Comparison of ENCODE assay signal across 8 cellular contexts in genomic region chr21:37435120-37435519, GRCh38.
DNase-seq lines count a peak whose midpoint lies in the region; ATAC-seq, FAIRE-seq and TF ChIP-seq lines count a peak whose summit lies in the region.

No MANE protein-coding gene starts in this region.

- no peak overlapping the region for H3K4me3 Mint-ChIP-seq in Calu3 (ENCODE audit: low read depth, unreplicated experiment)

- H3K27ac Mint-ChIP-seq in Calu3 (ENCODE audit: unreplicated experiment) = no peak overlapping the region

- no peak overlapping the region for H3K27ac ChIP-seq in RWPE2 (ENCODE audit: poor library complexity, severe bottlenecking)
- H3K27ac ChIP-seq in iPS DF 6.9 (ENCODE audit: low read length) = no peak overlapping the region
- peak overlapping the region in 1 of 2 donors; percentile 4 for H3K27ac ChIP-seq in small intestine (ENCODE audit: low read depth in 1 of 2, low read length in 1 of 2)

- ATAC-seq in RWPE2 (ENCODE audit: low read depth) = peak; percentile 68; the same call in 2 of the 3 replicates
- no peak for ATAC-seq in GM21619 (IDR thresholded peaks at IDR 0.05; ENCODE audit: unreplicated experiment)

- no peaks in the 10 kb centered on the region for H3K27me3 Mint-ChIP-seq in Calu3 (ENCODE audit: unreplicated experiment)

- no peaks in the 10 kb centered on the region for H3K36me3 Mint-ChIP-seq in Calu3 (ENCODE audit: insufficient read depth, unreplicated experiment)

- no peaks in the 10 kb centered on the region for H3K9me3 Mint-ChIP-seq in Calu3 (ENCODE audit: low read depth, unreplicated experiment)

- DNase-seq in Daoy (ENCODE audit: low read depth) (peak; percentile 43), RWPE2 (ENCODE audit: low spot score) (no peak), T47D (ENCODE audit: low read depth in 1 of 2, low spot score in 1 of 2) (peak; percentile 60 to 97), iPS DF 6.9 (ENCODE audit: low read depth, low spot score) (peak; percentile 64), small intestine (peak; percentile 82), Calu3 (no peak)
- DNase-seq in Jurkat, Clone E6-1 (ENCODE audit: low read depth, low spot score) = peak; percentile 96

- FAIRE-seq in small intestine (lab: Jason Lieb, UNC) = no peak

- TF ChIP-seq CTCF in RWPE2 (IDR thresholded peaks at IDR 0.05; ENCODE audit: poor library complexity, severe bottlenecking) = no peak
- no peak for TF ChIP-seq CTCF in Calu3 (IDR thresholded peaks at IDR 0.05; ENCODE audit: unreplicated experiment)

- peaks cover 12% of the 10 kb centered on the region for H3K4me1 Mint-ChIP-seq in Calu3 (ENCODE audit: low read depth, unreplicated experiment)

- no peaks in the 10 kb centered on the region for H3K27me3 ChIP-seq in RWPE2 (ENCODE audit: insufficient read depth, poor library complexity, severe bottlenecking)
- H3K27me3 ChIP-seq in iPS DF 6.9 (ENCODE audit: control insufficient read depth, insufficient read depth, low read length) = no peaks in the 10 kb centered on the region
- no peaks in the 10 kb centered on the region for H3K27me3 ChIP-seq in small intestine (ENCODE audit: control insufficient read depth in 2 of 2, insufficient read depth in 2 of 2, low read length in 2 of 2)

- in situ Hi-C loops in T47D (cut with HindIII; ENCODE audit: low pct_unique_long_range_greater_than_20kb, low sequenced_read_pairs) = no loop called here

- WGBS in iPS DF 6.9 (ENCODE audit: insufficient coverage, insufficient read length) = no CpG with 5 or more reads among the region's 6 CpGs
- 24 to 62% (median 52%) methylated on average over 6 of the region's 6 CpGs for WGBS in small intestine, 3 donors

- no peak overlapping the region for H3K4me3 ChIP-seq in Jurkat, Clone E6-1 (ENCODE audit: low read length)
- H3K4me3 ChIP-seq in RWPE2 (ENCODE audit: severe bottlenecking) (no peak overlapping the region), iPS DF 6.9 (ENCODE audit: low read length) (no peak overlapping the region), small intestine (ENCODE audit: low read depth in 1 of 2, low read length in 2 of 2) (no peak overlapping the region)

- CTCF ChIA-PET in Calu3 (lab: Charles Lee) = no interaction called here

- intact Hi-C loops in Calu3 (cut with micrococcal nuclease; ENCODE audit: unreplicated experiment) = no loop called here

- H3K4me1 ChIP-seq in RWPE2 (ENCODE audit: insufficient read depth, poor library complexity, severe bottlenecking) (peaks cover 4% of the 10 kb centered on the region), iPS DF 6.9 (ENCODE audit: control insufficient read depth, insufficient read depth, low read length) (peaks cover 5% of the 10 kb centered on the region; the same call in 1 of the 2 replicates), small intestine (ENCODE audit: control insufficient read depth in 2 of 2, insufficient read depth in 1 of 2, low read depth in 1 of 2, low read length in 1 of 2) (peaks cover 4 to 5% of the 10 kb centered on the region in 2 donors)

- H3K9me3 ChIP-seq in RWPE2 (ENCODE audit: severe bottlenecking) (no peaks in the 10 kb centered on the region), iPS DF 6.9 (ENCODE audit: control insufficient read depth, insufficient read depth, low read length) (no peaks in the 10 kb centered on the region), small intestine (ENCODE audit: control insufficient read depth, low read depth) (no peaks in the 10 kb centered on the region)

- H3K36me3 ChIP-seq in RWPE2 (ENCODE audit: low read depth) = peaks cover 11% of the 10 kb centered on the region
- no peaks in the 10 kb centered on the region for H3K36me3 ChIP-seq in iPS DF 6.9 (ENCODE audit: control insufficient read depth, insufficient read depth, low read length)
- H3K36me3 ChIP-seq in small intestine (ENCODE audit: control insufficient read depth in 2 of 2, insufficient read depth in 2 of 2, low read length in 2 of 2) = no peaks in the 10 kb centered on the region

- no TSS peak for BruUV-seq in Calu3 (replicated peaks; lab: Mats Ljungman, UMichigan)

Comparison
In these comparisons a context has a peak if more than half of its experiments do, and no peak if none do; other contexts are left out.
1. DNase-seq: peak in Daoy (single experiment), Jurkat, Clone E6-1 (single experiment), T47D (2 of 2), iPS DF 6.9 (single experiment) and small intestine (single experiment); none in RWPE2 (single experiment) and Calu3 (single experiment).